Comparison of ENCODE assay signal across 11 cellular contexts in the genomic region with DNA sequence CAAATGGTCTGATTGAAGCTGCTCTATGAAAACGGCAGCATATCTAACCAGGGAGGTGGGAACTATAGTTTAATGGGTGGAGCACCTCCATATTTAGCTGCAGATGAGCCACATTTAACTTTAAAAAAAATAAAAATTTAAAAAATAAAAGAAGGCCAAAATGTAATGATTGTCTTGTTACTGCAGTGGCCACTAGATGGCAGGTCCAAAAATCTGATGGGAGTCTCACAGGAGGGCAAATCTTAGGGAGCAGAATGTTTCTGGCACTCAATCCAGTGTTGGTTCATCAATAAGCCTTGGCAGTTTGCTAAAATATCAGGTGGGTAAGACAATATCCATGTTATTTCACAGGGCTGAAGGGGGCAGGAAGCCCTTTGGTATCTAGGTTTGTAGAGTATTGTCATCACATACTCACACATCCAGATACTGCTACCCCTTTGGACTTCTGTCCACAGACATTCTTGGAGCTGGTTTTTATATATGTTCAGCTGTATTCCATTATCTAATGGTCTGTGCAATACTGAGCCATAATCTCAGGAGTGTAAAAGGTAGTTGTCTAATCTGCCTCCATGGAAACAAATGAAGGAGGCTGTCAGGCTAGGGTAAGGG.
DNase-seq lines count a peak whose midpoint lies in the region; TF ChIP-seq lines count a peak whose summit lies in the region.
"Had no signal": no experiment of that assay in that cellular context is flagged by ENCODE, and none has a peak within 500 bp of the region (broad histone marks: within the 10 kb centered on the region; RNA-seq: fewer than 3 reads in every experiment).

No MANE protein-coding gene starts in this region.

- H3K4me3 Mint-ChIP-seq in glutamatergic neuron (ENCODE audit: unreplicated experiment) = no peak overlapping the region
- H3K4me3 Mint-ChIP-seq: stimulated activated naive B cell treated with anti-CD40 and anti-IgM and Interleukin-4, amounts not matched to agents 10 μg/mL and 1 μg/mL and 100 μg/mL, for 72 hours had no signal

- H3K4me1 Mint-ChIP-seq in glutamatergic neuron (ENCODE audit: low read depth, unreplicated experiment) = no peaks in the 10 kb centered on the region
- H3K4me1 Mint-ChIP-seq: stimulated activated naive B cell treated with anti-CD40 and anti-IgM and Interleukin-4, amounts not matched to agents 10 μg/mL and 1 μg/mL and 100 μg/mL, for 72 hours had no signal

- H3K27ac Mint-ChIP-seq in glutamatergic neuron (ENCODE audit: unreplicated experiment) = no peak overlapping the region
- H3K27ac Mint-ChIP-seq: stimulated activated naive B cell treated with anti-CD40 and anti-IgM and Interleukin-4, amounts not matched to agents 10 μg/mL and 1 μg/mL and 100 μg/mL, for 72 hours had no signal

- peak; percentile 60 for TF ChIP-seq CTCF in GM12873 (IDR thresholded peaks at IDR 0.05; ENCODE audit: insufficient read depth, low read depth, low read length, missing control alignments)
- TF ChIP-seq CTCF in glutamatergic neuron (IDR thresholded peaks at IDR 0.05; ENCODE audit: partially characterized antibody, unreplicated experiment) = peak; percentile 76

- H3K36me3 Mint-ChIP-seq in glutamatergic neuron (ENCODE audit: unreplicated experiment) = no peaks in the 10 kb centered on the region

- no peaks in the 10 kb centered on the region for H3K27me3 Mint-ChIP-seq in glutamatergic neuron (ENCODE audit: unreplicated experiment)
- H3K27me3 Mint-ChIP-seq: stimulated activated naive B cell treated with anti-CD40 and anti-IgM and Interleukin-4, amounts not matched to agents 10 μg/mL and 1 μg/mL and 100 μg/mL, for 72 hours had no signal

- no peaks in the 10 kb centered on the region for H3K9me3 Mint-ChIP-seq in glutamatergic neuron (ENCODE audit: unreplicated experiment)
- H3K9me3 Mint-ChIP-seq: stimulated activated naive B cell treated with anti-CD40 and anti-IgM and Interleukin-4, amounts not matched to agents 10 μg/mL and 1 μg/mL and 100 μg/mL, for 72 hours had no signal

- DNase-seq in ACHN (peak; percentile 14), SK-MEL-5 (ENCODE audit: low read depth, low spot score) (peak; percentile 39), glutamatergic neuron (no peak), NOMO-1 treated with DMSO at 0.1 percent for 48 hours (lab: John Stamatoyannopoulos, UW; ENCODE audit: unreplicated experiment) (no peak), OCI-M2 (lab: John Stamatoyannopoulos, UW; ENCODE audit: unreplicated experiment) (no peak)
- DNase-seq in activated CD8-positive, alpha-beta memory T cell treated with anti-CD3 and anti-CD28 coated beads, Interleukin-2, amount 50 U/mL, for 48 hours = no peak
- DNase-seq in activated naive CD4-positive, alpha-beta T cell treated with anti-CD3 and anti-CD28 coated beads, Interleukin-2, amount 50 U/mL, for 16 hours = no peak
- DNase-seq: activated effector memory CD4-positive, alpha-beta T cell treated with anti-CD3 and anti-CD28 coated beads, Interleukin-2, amount 50 U/mL, for 16 hours; NCI-H1436 treated with DMSO at 0.1 percent for 48 hours; stimulated activated naive B cell treated with anti-CD40 and anti-IgM and Interleukin-4, amounts not matched to agents 10 μg/mL and 1 μg/mL and 100 μg/mL, for 72 hours had no signal

- in situ Hi-C loops in ACHN (cut with HindIII; ENCODE audit: low pct_ligation_motif_present, low pct_unique_long_range_greater_than_20kb, low sequenced_read_pairs) (no loop called here), SK-MEL-5 (cut with HindIII; ENCODE audit: low pct_unique_long_range_greater_than_20kb, low sequenced_read_pairs) (no loop called here)

Comparison
In these comparisons a context has a peak if more than half of its experiments do, and no peak if none do; other contexts are left out.
1. DNase-seq: peak in ACHN (single experiment) and SK-MEL-5 (single experiment); none in glutamatergic neuron (single experiment), NOMO-1 treated with DMSO at 0.1 percent for 48 hours (single experiment), activated CD8-positive, alpha-beta memory T cell treated with anti-CD3 and anti-CD28 coated beads, Interleukin-2, amount 50 U/mL, for 48 hours (single experiment), activated naive CD4-positive, alpha-beta T cell treated with anti-CD3 and anti-CD28 coated beads, Interleukin-2, amount 50 U/mL, for 16 hours (single experiment) and OCI-M2 (single experiment).